23 cellular contexts compared by ENCODE assay signal in the genomic region with DNA sequence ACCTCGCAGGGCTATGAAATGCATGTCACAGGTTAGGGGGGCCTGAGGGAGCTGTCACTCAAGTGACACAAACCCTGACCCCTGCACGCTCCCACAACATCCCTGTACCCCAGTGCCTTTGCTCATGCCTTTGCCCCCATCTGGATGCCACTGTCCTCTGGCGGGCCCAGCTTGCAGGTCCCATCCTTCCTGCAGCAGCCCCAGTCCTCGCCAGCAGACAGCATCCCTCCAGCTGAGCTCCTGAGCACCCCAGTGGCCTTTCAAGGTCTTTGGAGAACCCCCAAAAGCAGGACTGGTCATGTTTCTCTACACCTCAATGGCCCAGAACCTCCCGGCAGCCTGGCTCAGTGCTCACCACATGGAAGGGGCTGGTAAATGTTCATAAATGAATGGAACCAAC.
"Had no signal": no experiment of that assay in that cellular context is flagged by ENCODE, and none has a peak within 500 bp of the region (broad histone marks: within the 10 kb centered on the region; RNA-seq: fewer than 3 reads in every experiment).

No MANE protein-coding gene starts in this region.

- H3K36me3 Mint-ChIP-seq: stimulated activated memory B cell treated with anti-CD40 and anti-IgM and Interleukin-4, amounts not matched to agents 10 μg/mL and 1 μg/mL and 100 μg/mL, for 72 hours had no signal

- H3K27ac ChIP-seq: heart right ventricle, neutrophil, psoas muscle, upper lobe of right lung had no signal

- H3K27me3 ChIP-seq: dorsolateral prefrontal cortex, heart right ventricle, neutrophil, testis, tibial nerve, upper lobe of right lung had no signal

- FAIRE-seq: frontal cortex, keratinocyte had no signal

- H3K27ac Mint-ChIP-seq: nephron; stimulated activated memory B cell treated with anti-CD40 and anti-IgM and Interleukin-4, amounts not matched to agents 10 μg/mL and 1 μg/mL and 100 μg/mL, for 72 hours; stimulated activated naive CD8-positive, alpha-beta T cell treated with anti-CD3 and anti-CD28 coated beads, Interleukin-15, Interleukin-2, amounts not matched to agents 100 ng/mL and 50 ng/mL, for 24 hours had no signal

- H3K4me1 ChIP-seq: spleen, testis, upper lobe of right lung had no signal

- H3K4me1 Mint-ChIP-seq: stimulated activated memory B cell treated with anti-CD40 and anti-IgM and Interleukin-4, amounts not matched to agents 10 μg/mL and 1 μg/mL and 100 μg/mL, for 72 hours had no signal

- H3K27me3 Mint-ChIP-seq: stimulated activated naive CD8-positive, alpha-beta T cell treated with anti-CD3 and anti-CD28 coated beads, Interleukin-15, Interleukin-2, amounts not matched to agents 100 ng/mL and 50 ng/mL, for 24 hours had no signal

- H3K4me3 Mint-ChIP-seq: nephron; stimulated activated memory B cell treated with anti-CD40 and anti-IgM and Interleukin-4, amounts not matched to agents 10 μg/mL and 1 μg/mL and 100 μg/mL, for 72 hours; stimulated activated naive CD8-positive, alpha-beta T cell treated with anti-CD3 and anti-CD28 coated beads, Interleukin-15, Interleukin-2, amounts not matched to agents 100 ng/mL and 50 ng/mL, for 24 hours had no signal

- H3K36me3 ChIP-seq: heart right ventricle, neutrophil, spleen, tibial nerve, upper lobe of right lung had no signal

- H3K9me3 ChIP-seq: testis had no signal

- DNase-seq: central memory CD4-positive, alpha-beta T cell; cortex of kidney; dorsolateral prefrontal cortex; effector CD8-positive, alpha-beta T cell; heart right ventricle; left colon; mammary epithelial cell; psoas muscle; retina; spleen; stimulated activated CD4-positive, alpha-beta T cell treated with anti-CD3 and anti-CD28 coated beads, Interleukin-15, amount 100 ng/mL, for 24 hours; stimulated activated CD4-positive, alpha-beta T cell treated with anti-CD3 and anti-CD28 coated beads, Interleukin-1b, Interleukin-23, amount 100 ng/mL, for 48 hours; stimulated activated CD4-positive, alpha-beta T cell treated with anti-CD3 and anti-CD28 coated beads, Interleukin-4, amount 100 ng/mL, for 24 hours; testis; upper lobe of right lung had no signal

- H3K4me3 ChIP-seq: dorsolateral prefrontal cortex, heart right ventricle, psoas muscle, spleen, testis, tibial nerve, upper lobe of right lung had no signal

- ATAC-seq: heart right ventricle; left colon; psoas muscle; sciatic nerve; stimulated activated memory B cell treated with anti-CD40 and anti-IgM and Interleukin-4, amounts not matched to agents 10 μg/mL and 1 μg/mL and 100 μg/mL, for 72 hours; upper lobe of right lung had no signal
